Comparison of ENCODE assay signal across 31 cellular contexts in genomic region chr3:834679-835078, GRCh38.
DNase-seq lines count a peak whose midpoint lies in the region; ATAC-seq and TF ChIP-seq lines count a peak whose summit lies in the region.
"Had no signal": no experiment of that assay in that cellular context is flagged by ENCODE, and none has a peak within 500 bp of the region (broad histone marks: within the 10 kb centered on the region; RNA-seq: fewer than 3 reads in every experiment).

No MANE protein-coding gene starts in this region.

- no peaks in the 10 kb centered on the region for H4K20me1 ChIP-seq in mammary epithelial cell (ENCODE audit: insufficient read depth, low read length)
- H4K20me1 ChIP-seq: BLaER1; BLaER1 treated with 17β-estradiol and CSF1 and Interleukin-3, amounts not matched to agents 10 nM and 100 nM had no signal

- TF ChIP-seq POLR2A in breast epithelium (IDR thresholded peaks at IDR 0.05), result no peak

- intact Hi-C loops in mammary epithelial cell (cut with micrococcal nuclease) (loop anchor here (10.0 kb wide), 2 partner anchors 60 to 120 kb away; no protein-coding TSS in a partner anchor), breast epithelium (cut with DNase I; ENCODE audit: low total_unique reads) (no loop called here)

- no peaks in the 10 kb centered on the region for H3K27me3 ChIP-seq in mammary epithelial cell (ENCODE audit: insufficient read depth, low read length)
- H3K27me3 ChIP-seq in breast epithelium, result no peaks in the 10 kb centered on the region
- no peaks in the 10 kb centered on the region for H3K27me3 ChIP-seq in foreskin keratinocyte
- H3K27me3 ChIP-seq: BE2C; BLaER1; BLaER1 treated with 17β-estradiol and CSF1 and Interleukin-3, amounts not matched to agents 10 nM and 100 nM had no signal

- TF ChIP-seq CTCF in mammary epithelial cell (conservative IDR thresholded peaks at IDR 0.05 in 1 of 2, IDR thresholded peaks at IDR 0.05 in 1 of 2; ENCODE audit: extremely low read depth in 1 of 2, insufficient read depth in 1 of 2, low read depth in 1 of 2, low read length in 2 of 2) (no peak), breast epithelium (IDR thresholded peaks at IDR 0.05) (no peak), foreskin keratinocyte (conservative IDR thresholded peaks at IDR 0.05) (no peak)

- peaks cover 9% of the 10 kb centered on the region for H3K9me3 ChIP-seq in mammary epithelial cell (replicated peaks; ENCODE audit: insufficient read depth, low read length)
- H3K9me3 ChIP-seq in breast epithelium, result peaks cover 3 to 13% of the 10 kb centered on the region in 2 donors
- H3K9me3 ChIP-seq: A549, BE2C, Caco-2 had no signal

- H2AFZ ChIP-seq in mammary epithelial cell (ENCODE audit: low read depth, low read length), result no peak overlapping the region

- H3K36me3 ChIP-seq in mammary epithelial cell (ENCODE audit: insufficient read depth, low read length) (no peaks in the 10 kb centered on the region), breast epithelium (no peaks in the 10 kb centered on the region)
- H3K36me3 ChIP-seq: BE2C; BLaER1; BLaER1 treated with 17β-estradiol and CSF1 and Interleukin-3, amounts not matched to agents 10 nM and 100 nM had no signal

- TSS peak; percentile 82 for BruUV-seq in mammary epithelial cell (replicated peaks; lab: Mats Ljungman, UMichigan)

- H3K27ac ChIP-seq in mammary epithelial cell (ENCODE audit: insufficient read depth, low read depth, low read length) (peak overlapping the region; percentile 27), breast epithelium (no peak overlapping the region), foreskin keratinocyte (peak overlapping the region; percentile 9)
- H3K27ac ChIP-seq: 22Rv1; A549; BLaER1; BLaER1 treated with 17β-estradiol and CSF1 and Interleukin-3, amounts not matched to agents 10 nM and 100 nM; C4-2B had no signal

- no peaks in the 10 kb centered on the region for H3K4me1 ChIP-seq in mammary epithelial cell (ENCODE audit: insufficient read depth, low read length)
- H3K4me1 ChIP-seq in breast epithelium, result no peaks in the 10 kb centered on the region
- H3K4me1 ChIP-seq in foreskin keratinocyte, result peaks cover 11% of the 10 kb centered on the region
- H3K4me1 ChIP-seq: A549; BE2C; BLaER1; BLaER1 treated with 17β-estradiol and CSF1 and Interleukin-3, amounts not matched to agents 10 nM and 100 nM; Caco-2 had no signal

- CTCF ChIA-PET in mammary epithelial cell (lab: Charles Lee; ENCODE audit: low non-redundant PET), result no interaction called here

- in situ Hi-C loops in mammary epithelial cell (cut with MboI; ENCODE audit: low sequenced_read_pairs in 2 of 2), result no loop called here

- H3K4me3 ChIP-seq in mammary epithelial cell (replicated peaks in 1 of 3; ENCODE audit: insufficient read depth in 1 of 3, low read depth in 2 of 3, low read length in 3 of 3), result no peak overlapping the region
- H3K4me3 ChIP-seq in breast epithelium, result no peak overlapping the region
- H3K4me3 ChIP-seq: A549; BLaER1; BLaER1 treated with 17β-estradiol and CSF1 and Interleukin-3, amounts not matched to agents 10 nM and 100 nM had no signal

- peak overlapping the region; percentile 38 for H3K4me2 ChIP-seq in mammary epithelial cell (ENCODE audit: insufficient read depth, low read depth, low read length)
- H3K4me2 ChIP-seq: A549; BLaER1; BLaER1 treated with 17β-estradiol and CSF1 and Interleukin-3, amounts not matched to agents 10 nM and 100 nM had no signal

- no peak overlapping the region for H3K9ac ChIP-seq in mammary epithelial cell (ENCODE audit: insufficient read depth, low read length)
- H3K9ac ChIP-seq: BLaER1; BLaER1 treated with 17β-estradiol and CSF1 and Interleukin-3, amounts not matched to agents 10 nM and 100 nM had no signal

- no peak overlapping the region for H3K27ac Mint-ChIP-seq in T-helper 2 cell treated with Interferon-gamma antibody and Interleukin-4, amounts not matched to agents 5 μg/mL and 100 μg/mL, for 36 hours
- H3K27ac Mint-ChIP-seq: B cell; CD14-positive monocyte; CD4-positive, alpha-beta memory T cell; CD4-positive, alpha-beta T cell; CD8-positive, alpha-beta memory T cell; CD8-positive, alpha-beta T cell had no signal

- H3K4me1 Mint-ChIP-seq in T-helper 2 cell treated with Interferon-gamma antibody and Interleukin-4, amounts not matched to agents 5 μg/mL and 100 μg/mL, for 36 hours (ENCODE audit: low read depth), result no peaks in the 10 kb centered on the region
- H3K4me1 Mint-ChIP-seq: B cell; CD14-positive monocyte; CD4-positive, alpha-beta memory T cell; CD4-positive, CD25-positive, alpha-beta regulatory T cell; CD8-positive, alpha-beta memory T cell had no signal

- DNase-seq in mammary epithelial cell (peak; percentile 9), breast epithelium (ENCODE audit: low spot score in 2 of 2) (no peak), foreskin keratinocyte (peak; percentile 28 to 56)
- DNase-seq in T-helper 2 cell treated with Interferon-gamma antibody and Interleukin-4, amounts not matched to agents 5 μg/mL and 100 μg/mL, for 36 hours (ENCODE audit: low spot score), result no peak
- DNase-seq: 8988T; ACHN; AML-193; BE2C; C1 segment of cervical spinal cord; Caco-2; Calu3; CD4-positive, alpha-beta memory T cell; CD4-positive, alpha-beta T cell; CD4-positive, CD25-positive, alpha-beta regulatory T cell; CD8-positive, alpha-beta memory T cell; CD8-positive, alpha-beta T cell; COR-L47; DMS 273 treated with DMSO at 0.1 percent for 48 hours; DMS153; DMS53; DMS79; DMS79 treated with DMSO at 0.1 percent for 48 hours; DND-41; EL had no signal

- H3K9me3 Mint-ChIP-seq in T-helper 2 cell treated with Interferon-gamma antibody and Interleukin-4, amounts not matched to agents 5 μg/mL and 100 μg/mL, for 36 hours, result peaks cover 16% of the 10 kb centered on the region

- peak; percentile 60 for ATAC-seq in foreskin keratinocyte
- ATAC-seq: A549; CD8-positive, alpha-beta T cell had no signal

- no peak overlapping the region for H3K4me3 Mint-ChIP-seq in T-helper 2 cell treated with Interferon-gamma antibody and Interleukin-4, amounts not matched to agents 5 μg/mL and 100 μg/mL, for 36 hours
- H3K4me3 Mint-ChIP-seq: B cell; CD14-positive monocyte; CD4-positive, alpha-beta memory T cell; CD4-positive, alpha-beta T cell; CD4-positive, CD25-positive, alpha-beta regulatory T cell; CD8-positive, alpha-beta memory T cell; CD8-positive, alpha-beta T cell had no signal

- no peaks in the 10 kb centered on the region for H3K27me3 Mint-ChIP-seq in T-helper 2 cell treated with Interferon-gamma antibody and Interleukin-4, amounts not matched to agents 5 μg/mL and 100 μg/mL, for 36 hours (ENCODE audit: low read depth)
- H3K27me3 Mint-ChIP-seq: B cell; CD4-positive, alpha-beta memory T cell; CD4-positive, alpha-beta T cell; CD4-positive, CD25-positive, alpha-beta regulatory T cell; CD8-positive, alpha-beta memory T cell had no signal

- dilution Hi-C loops in mammary epithelial cell (cut with HindIII; ENCODE audit: low sequenced_read_pairs), result no loop called here

- WGBS in mammary epithelial cell (ENCODE audit: low coverage, missing lambda C conversion rate), result 11% methylated on average over 1 of the region's 1 CpG

- no peaks in the 10 kb centered on the region for H3K36me3 Mint-ChIP-seq in T-helper 2 cell treated with Interferon-gamma antibody and Interleukin-4, amounts not matched to agents 5 μg/mL and 100 μg/mL, for 36 hours (ENCODE audit: low read depth)
- H3K36me3 Mint-ChIP-seq: CD14-positive monocyte; CD4-positive, alpha-beta memory T cell; CD4-positive, CD25-positive, alpha-beta regulatory T cell; CD8-positive, alpha-beta memory T cell; CD8-positive, alpha-beta T cell had no signal

- H3K79me2 ChIP-seq in mammary epithelial cell (ENCODE audit: insufficient read depth, low read length), result no peaks in the 10 kb centered on the region

Comparison
In these comparisons a context has a peak if more than half of its experiments do, and no peak if none do; other contexts are left out.
1. DNase-seq: peak in mammary epithelial cell (single experiment) and foreskin keratinocyte (2 of 2); none in breast epithelium (0 of 2) and T-helper 2 cell treated with Interferon-gamma antibody and Interleukin-4, amounts not matched to agents 5 μg/mL and 100 μg/mL, for 36 hours (single experiment).
2. H3K27ac ChIP-seq: peak in mammary epithelial cell (single experiment) and foreskin keratinocyte (single experiment); none in breast epithelium (0 of 2).